Comparison of ENCODE assay signal across 17 cellular contexts in the genomic region with DNA sequence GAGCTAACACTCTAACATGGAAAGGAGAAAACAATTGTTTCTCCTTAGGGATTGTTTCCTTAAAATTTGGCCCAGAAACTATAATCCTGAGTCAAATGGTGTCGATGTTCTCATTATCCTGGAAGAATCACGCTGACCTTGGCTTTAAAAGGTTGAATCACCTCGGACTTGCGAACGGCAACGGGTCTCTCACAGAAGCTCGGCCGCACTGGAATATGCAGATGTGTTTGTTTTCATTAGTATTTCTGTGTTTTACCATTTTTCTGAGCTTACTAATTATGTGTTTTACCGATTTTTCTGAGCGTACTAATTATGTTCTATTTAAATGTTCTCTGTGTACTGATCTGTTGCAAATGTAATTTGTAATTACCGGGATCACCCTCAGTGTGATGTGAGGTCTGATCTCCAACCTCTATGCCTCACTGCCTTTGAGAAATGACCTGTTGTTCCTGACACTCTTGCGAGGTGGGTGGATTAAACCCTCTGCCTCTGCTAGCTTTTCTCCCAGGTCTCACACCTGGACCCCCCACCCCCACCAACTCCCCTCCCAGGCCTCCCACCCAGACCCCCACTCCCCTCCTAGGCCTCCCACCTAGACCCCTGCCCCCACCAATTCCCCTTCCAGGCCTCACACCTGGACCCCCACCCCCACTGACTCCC. TPM values are rescaled to one million over a fixed set of nuclear protein-coding genes. Genes with fewer than 3 reads are reported as not detected.
DNase-seq lines count a peak whose midpoint lies in the region; ATAC-seq and TF ChIP-seq lines count a peak whose summit lies in the region.
"Had no signal": no experiment of that assay in that cellular context is flagged by ENCODE, and none has a peak within 500 bp of the region (broad histone marks: within the 10 kb centered on the region; RNA-seq: fewer than 3 reads in every experiment).

No MANE protein-coding gene starts in this region.

- POLR2A ChIA-PET in RWPE1 (lab: Yijun Ruan, JAX; ENCODE audit: low non-redundant PET) = no interaction called here

- no peaks in the 10 kb centered on the region for H3K36me3 Mint-ChIP-seq in activated naive CD4-positive, alpha-beta T cell treated with anti-CD3 and anti-CD28 coated beads for 36 hours (ENCODE audit: low read depth)

- H3K4me1 Mint-ChIP-seq in activated naive CD4-positive, alpha-beta T cell treated with anti-CD3 and anti-CD28 coated beads for 36 hours (ENCODE audit: low read depth) = no peaks in the 10 kb centered on the region

- no peak for TF ChIP-seq POLR2A in body of pancreas (IDR thresholded peaks at IDR 0.05)

- ATAC-seq in GM19328 (IDR thresholded peaks at IDR 0.05; ENCODE audit: unreplicated experiment) (no peak), left lung (no peak), body of pancreas (no peak)
- ATAC-seq: heart right ventricle, psoas muscle had no signal

- 75 to 83% methylated on average over 12 of the region's 12 CpGs for WGBS in body of pancreas, 2 donors

- H3K9me3 ChIP-seq in left lung (no peaks in the 10 kb centered on the region), body of pancreas (no peaks in the 10 kb centered on the region)
- H3K9me3 ChIP-seq: heart right ventricle, psoas muscle, SJSA1 had no signal

- H3K27me3 Mint-ChIP-seq in activated naive CD4-positive, alpha-beta T cell treated with anti-CD3 and anti-CD28 coated beads for 36 hours (ENCODE audit: low read depth) = peaks cover 2% of the 10 kb centered on the region

- no peaks in the 10 kb centered on the region for H3K9me3 Mint-ChIP-seq in activated naive CD4-positive, alpha-beta T cell treated with anti-CD3 and anti-CD28 coated beads for 36 hours
- H3K9me3 Mint-ChIP-seq: activated T-helper 1 cell treated with anti-CD3 and anti-CD28 coated beads, Interleukin-12 subunit alpha, Interleukin-12 subunit beta, Interleukin-2, Interleukin-4 antibody, amounts not matched to agents 30 ng/mL and 10 ng/mL and 1 ng/mL, durations not matched to agents 14 hours and 24 hours and 36 hours had no signal

- H3K27me3 ChIP-seq in H7 (ENCODE audit: control insufficient read depth, insufficient read depth, low read length) (no peaks in the 10 kb centered on the region; the same call in 1 of the 2 replicates), left lung (peaks cover 0 to 58% of the 10 kb centered on the region in 2 donors), body of pancreas (no peaks in the 10 kb centered on the region)
- H3K27me3 ChIP-seq: brain microvascular endothelial cell, SJSA1 had no signal

- H3K27ac Mint-ChIP-seq in activated naive CD4-positive, alpha-beta T cell treated with anti-CD3 and anti-CD28 coated beads for 36 hours = no peak overlapping the region
- H3K27ac Mint-ChIP-seq: activated T-helper 1 cell treated with anti-CD3 and anti-CD28 coated beads, Interleukin-12 subunit alpha, Interleukin-12 subunit beta, Interleukin-2, Interleukin-4 antibody, amounts not matched to agents 30 ng/mL and 10 ng/mL and 1 ng/mL, durations not matched to agents 14 hours and 24 hours and 36 hours had no signal

- no peaks in the 10 kb centered on the region for H3K4me1 ChIP-seq in left lung
- peaks cover 7% of the 10 kb centered on the region for H3K4me1 ChIP-seq in body of pancreas
- H3K4me1 ChIP-seq: heart right ventricle, psoas muscle had no signal

- no peak overlapping the region for H3K27ac ChIP-seq in RWPE1
- H3K27ac ChIP-seq in left lung = no peak overlapping the region
- no peak overlapping the region for H3K27ac ChIP-seq in body of pancreas
- H3K27ac ChIP-seq: brain microvascular endothelial cell, heart right ventricle, psoas muscle, SJSA1 had no signal

- intact Hi-C loops in left lung (cut with DNase I) (no loop called here), body of pancreas (cut with DNase I) (no loop called here)
- intact Hi-C loops in activated naive CD4-positive, alpha-beta T cell treated with anti-CD3 and anti-CD28 coated beads for 36 hours (cut with micrococcal nuclease) = no loop called here

- CTCF ChIA-PET in RWPE1 (lab: Yijun Ruan, JAX) = interaction anchor here (0.9 kb wide), 1 partner anchor 30 kb away, joined by 4 read pairs; no protein-coding TSS in a partner anchor
- CTCF ChIA-PET in activated naive CD4-positive, alpha-beta T cell treated with anti-CD3 and anti-CD28 coated beads for 36 hours (lab: Charles Lee) = no interaction called here

- DNase-seq in COLO668 (lab: John Stamatoyannopoulos, UW; ENCODE audit: unreplicated experiment) = peak; percentile 8
- DNase-seq in H7 = peak; percentile 82
- DNase-seq in RWPE1 (ENCODE audit: low spot score) = peak; percentile 16
- peak; percentile 71 for DNase-seq in kidney tubule cell (ENCODE audit: low spot score)
- no peak for DNase-seq in left lung
- no peak for DNase-seq in activated naive CD4-positive, alpha-beta T cell treated with anti-CD3 and anti-CD28 coated beads for 36 hours
- DNase-seq in body of pancreas = no peak
- DNase-seq: activated CD4-positive, alpha-beta T cell treated with anti-CD3 and anti-CD28 coated beads for 1 hour; brain microvascular endothelial cell; COR-L47; heart right ventricle; NCI-H510A had no signal

- H3K36me3 ChIP-seq in H7 (replicated peaks; ENCODE audit: control insufficient read depth, insufficient read depth, low read length) (no peaks in the 10 kb centered on the region), left lung (no peaks in the 10 kb centered on the region), body of pancreas (replicated peaks in 1 of 2; ENCODE audit: insufficient read depth in 1 of 2, low read depth in 2 of 2) (no peaks in the 10 kb centered on the region)
- H3K36me3 ChIP-seq: brain microvascular endothelial cell, heart right ventricle, SJSA1 had no signal

- TF ChIP-seq CTCF in RWPE1 (conservative IDR thresholded peaks at IDR 0.05; ENCODE audit: low read depth) = no peak
- TF ChIP-seq CTCF in left lung (IDR thresholded peaks at IDR 0.05) = no peak
- no peak for TF ChIP-seq CTCF in body of pancreas (IDR thresholded peaks at IDR 0.05)

- H3K4me3 ChIP-seq in H7 (ENCODE audit: insufficient read depth, low read depth, low read length) = no peak overlapping the region
- H3K4me3 ChIP-seq in left lung = no peak overlapping the region
- no peak overlapping the region for H3K4me3 ChIP-seq in body of pancreas
- H3K4me3 ChIP-seq: heart right ventricle, psoas muscle, SJSA1 had no signal

- H3K4me3 Mint-ChIP-seq in activated naive CD4-positive, alpha-beta T cell treated with anti-CD3 and anti-CD28 coated beads for 36 hours = no peak overlapping the region
- H3K4me3 Mint-ChIP-seq: activated T-helper 1 cell treated with anti-CD3 and anti-CD28 coated beads, Interleukin-12 subunit alpha, Interleukin-12 subunit beta, Interleukin-2, Interleukin-4 antibody, amounts not matched to agents 30 ng/mL and 10 ng/mL and 1 ng/mL, durations not matched to agents 14 hours and 24 hours and 36 hours had no signal

RNA-seq across cellular contexts. Expression of a gene that starts 38.3 kb away (rescaled TPM):
- 22.2 and 23.6 TPM in 2 replicates for total RNA-seq in H7 (2014; rRNA removed; shearing (Covaris generic))
- under 1 TPM; 0.13 to 0.32 TPM for total RNA-seq in left lung
- total RNA-seq in activated naive CD4-positive, alpha-beta T cell treated with anti-CD3 and anti-CD28 coated beads for 36 hours = under 1 TPM; 0.17 to 0.44 TPM
- total RNA-seq in body of pancreas = 100 to 1,000 TPM in 1 of 2 donors, 10 to 100 TPM in 1; 67.5 to 113 TPM
- total RNA-seq: M059J had no signal

RNA-seq across cellular contexts. Expression of a gene that starts 42.0 kb away (rescaled TPM):
- 11.2 and 11.8 TPM in 2 replicates for total RNA-seq in H7 (2014; rRNA removed; shearing (Covaris generic))
- total RNA-seq in left lung (10 to 100 TPM; 54.7 to 63.5 TPM), body of pancreas (10 to 100 TPM; 51.1 to 63.9 TPM)
- 10 to 100 TPM; 19.9 to 21.7 TPM for total RNA-seq in activated naive CD4-positive, alpha-beta T cell treated with anti-CD3 and anti-CD28 coated beads for 36 hours

Comparison
In these comparisons a context has a peak if more than half of its experiments do, and no peak if none do; other contexts are left out.
1. DNase-seq: peak in COLO668 (single experiment), H7 (single experiment), RWPE1 (single experiment) and kidney tubule cell (single experiment); none in left lung (0 of 2), activated naive CD4-positive, alpha-beta T cell treated with anti-CD3 and anti-CD28 coated beads for 36 hours (single experiment) and body of pancreas (0 of 4).
2. RNA of a gene that starts 38.3 kb away (total RNA-seq): 67.5 to 113 TPM in body of pancreas and 22.2 to 23.6 TPM in H7; 0.17 to 0.44 TPM in activated naive CD4-positive, alpha-beta T cell treated with anti-CD3 and anti-CD28 coated beads for 36 hours and 0.13 to 0.32 TPM in left lung; every median in the first group is over 10 times any median in the second.